ENCODE assay signal across 24 cellular contexts in genomic region chr20:61130156-61130555, GRCh38.
"Had no signal": no experiment of that assay in that cellular context is flagged by ENCODE, and none has a peak within 500 bp of the region (broad histone marks: within the 10 kb centered on the region; RNA-seq: fewer than 3 reads in every experiment).

No MANE protein-coding gene starts in this region.

- H3K36me3 Mint-ChIP-seq: immature natural killer cell, memory B cell, mesothelial cell of epicardium had no signal

- H3K9me3 Mint-ChIP-seq: memory B cell, mesothelial cell of epicardium had no signal

- H3K4me3 Mint-ChIP-seq: immature natural killer cell, memory B cell, mesothelial cell of epicardium had no signal

- H3K4me1 Mint-ChIP-seq: immature natural killer cell, memory B cell, mesothelial cell of epicardium had no signal

- H3K9me3 ChIP-seq: esophagus muscularis mucosa, gastroesophageal sphincter, heart left ventricle, mucosa of descending colon had no signal

- H3K36me3 ChIP-seq: esophagus muscularis mucosa, gastroesophageal sphincter, heart left ventricle had no signal

- H3K4me1 ChIP-seq: foreskin keratinocyte, heart left ventricle had no signal

- ATAC-seq: foreskin keratinocyte, gastroesophageal sphincter, heart left ventricle, left colon, left lobe of liver, left ventricle myocardium superior, mucosa of descending colon had no signal

- H3K27me3 Mint-ChIP-seq: memory B cell had no signal

- H3K27ac ChIP-seq: coronary artery, dorsolateral prefrontal cortex, esophagus muscularis mucosa, foreskin keratinocyte, gastroesophageal sphincter, heart left ventricle, hepatocyte had no signal

- H3K4me3 ChIP-seq: coronary artery, dorsolateral prefrontal cortex, esophagus muscularis mucosa, gastroesophageal sphincter, heart left ventricle, hepatocyte, lung, mucosa of descending colon had no signal

- H3K27ac Mint-ChIP-seq: immature natural killer cell, memory B cell, mesothelial cell of epicardium had no signal

- DNase-seq: dermis blood vessel endothelial cell; dorsolateral prefrontal cortex; effector CD4-positive, alpha-beta T cell; effector memory CD4-positive, alpha-beta T cell; foreskin keratinocyte; heart left ventricle; hypothalamus; immature natural killer cell; islet precursor cell; kidney; kidney glomerular epithelial cell; left colon; left ventricle myocardium superior; mammary epithelial cell; mesendoderm; mucosa of descending colon had no signal

- H3K27me3 ChIP-seq: gastroesophageal sphincter had no signal
